In the genomic region with DNA sequence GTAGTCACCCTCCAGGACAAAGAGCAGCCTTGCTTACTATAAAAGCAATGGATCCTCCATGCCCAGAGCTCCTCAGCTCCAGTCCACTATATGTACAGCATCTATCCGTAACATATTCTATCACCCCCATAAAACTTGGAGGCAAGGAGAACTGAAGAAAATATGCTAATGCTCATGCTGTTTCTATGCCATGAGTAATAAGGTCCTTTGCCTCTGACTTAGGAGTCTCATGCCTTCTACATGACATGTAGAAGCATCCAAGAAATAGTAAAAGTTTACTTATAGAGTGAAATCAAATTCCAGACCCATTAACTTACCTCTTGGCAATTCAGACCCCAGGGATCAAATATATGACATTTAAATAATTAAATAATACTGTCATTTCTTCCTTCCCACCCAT, we compare ENCODE assay signal across 18 cellular contexts. TPM values are rescaled to one million over a fixed set of nuclear protein-coding genes. Genes with fewer than 3 reads are reported as not detected.
DNase-seq lines count a peak whose midpoint lies in the region; ATAC-seq and TF ChIP-seq lines count a peak whose summit lies in the region.
"Had no signal": no experiment of that assay in that cellular context is flagged by ENCODE, and none has a peak within 500 bp of the region (broad histone marks: within the 10 kb centered on the region; RNA-seq: fewer than 3 reads in every experiment).

No MANE protein-coding gene starts in this region.

- peak; percentile 71 for ATAC-seq in IMR-90 (ENCODE audit: low read depth)
- no peak for ATAC-seq in stimulated activated memory B cell treated with anti-CD40 and anti-IgM and Interleukin-4, amounts not matched to agents 10 μg/mL and 1 μg/mL and 100 μg/mL, for 72 hours
- no peak for ATAC-seq in heart right ventricle
- ATAC-seq: A549, HCT116 had no signal

- H3K27ac ChIP-seq in IMR-90 (ENCODE audit: insufficient read depth, low read length) (no peak overlapping the region), heart right ventricle (no peak overlapping the region)
- H3K27ac ChIP-seq: A549, C4-2B, HL-60, PC-9 had no signal

- dilution Hi-C loops in IMR-90 (cut with HindIII; ENCODE audit: low sequenced_read_pairs, unreplicated experiment) = no loop called here

- no peaks in the 10 kb centered on the region for H3K36me3 ChIP-seq in IMR-90 (ENCODE audit: control insufficient read depth, insufficient read depth, low read length)
- no peaks in the 10 kb centered on the region for H3K36me3 ChIP-seq in heart right ventricle
- H3K36me3 ChIP-seq: SJSA1 had no signal

- H2AFZ ChIP-seq in IMR-90 (replicated peaks; ENCODE audit: low read length, poor library complexity) = peak overlapping the region; percentile 18
- H2AFZ ChIP-seq: PC-9 had no signal

- H3K14ac ChIP-seq in IMR-90 (replicated peaks; ENCODE audit: low read depth, low read length) = peak overlapping the region; percentile 55

- no peak overlapping the region for H3K9ac ChIP-seq in IMR-90 (ENCODE audit: low read depth, low read length)

- H3K4me3 Mint-ChIP-seq in nephron progenitor cell = no peak overlapping the region
- no peak overlapping the region for H3K4me3 Mint-ChIP-seq in stimulated activated memory B cell treated with anti-CD40 and anti-IgM and Interleukin-4, amounts not matched to agents 10 μg/mL and 1 μg/mL and 100 μg/mL, for 72 hours
- H3K4me3 Mint-ChIP-seq in activated naive CD4-positive, alpha-beta T cell treated with anti-CD3 and anti-CD28 coated beads, Interleukin-2, amount 10 ng/mL, durations not matched to agents 7 days and 5 days = no peak overlapping the region

- peak overlapping the region; percentile 33 for H2BK120ac ChIP-seq in IMR-90 (ENCODE audit: low read depth, low read length)

- intact Hi-C loops in IMR-90 (cut with micrococcal nuclease) (no loop called here), heart right ventricle (cut with DNase I) (no loop called here)

- H3K4me2 ChIP-seq in IMR-90 (ENCODE audit: low read depth, low read length) = peak overlapping the region; percentile 5; the same call in 1 of the 2 replicates
- H3K4me2 ChIP-seq: A549, PC-9 had no signal

- 0 out of 2 replicates have a peak overlapping the region, but pooled peaks have one; percentile 37 for H4K91ac ChIP-seq in IMR-90 (ENCODE audit: insufficient read depth, low read depth, low read length)

- H3K4me3 ChIP-seq in IMR-90 (ENCODE audit: insufficient read depth, low read depth, low read length) = no peak overlapping the region
- no peak overlapping the region for H3K4me3 ChIP-seq in epithelial cell of esophagus (ENCODE audit: low read length)
- H3K4me3 ChIP-seq in heart right ventricle = no peak overlapping the region
- H3K4me3 ChIP-seq: A549, PC-9, SJSA1 had no signal

- peaks cover 13% of the 10 kb centered on the region; the same call in 1 of the 2 replicates for H4K20me1 ChIP-seq in IMR-90 (ENCODE audit: insufficient read depth, low read length)

- H2AK5ac ChIP-seq in IMR-90 (ENCODE audit: low read depth, low read length) = peak overlapping the region; percentile 20; the same call in 1 of the 2 replicates

- H3K4ac ChIP-seq in IMR-90 (ENCODE audit: low read depth, low read length) = peak overlapping the region; percentile 6; the same call in 1 of the 2 replicates

- no CpG with 5 or more reads among the region's 1 CpG for WGBS in IMR-90 (ENCODE audit: extremely low coverage in 2 of 2, insufficient read length in 1 of 2), 2 experiments
- WGBS in heart right ventricle, 2 donors = 96% methylated on average over 1 of the region's 1 CpG

- no peaks in the 10 kb centered on the region for H3K27me3 Mint-ChIP-seq in nephron progenitor cell (ENCODE audit: low read depth, poor library complexity)
- H3K27me3 Mint-ChIP-seq in stimulated activated memory B cell treated with anti-CD40 and anti-IgM and Interleukin-4, amounts not matched to agents 10 μg/mL and 1 μg/mL and 100 μg/mL, for 72 hours = no peaks in the 10 kb centered on the region
- H3K27me3 Mint-ChIP-seq in activated naive CD4-positive, alpha-beta T cell treated with anti-CD3 and anti-CD28 coated beads, Interleukin-2, amount 10 ng/mL, durations not matched to agents 7 days and 5 days = no peaks in the 10 kb centered on the region

- peak overlapping the region; percentile 13; the same call in 1 of the 3 replicates for H2BK15ac ChIP-seq in IMR-90 (ENCODE audit: low read depth, low read length)

- TF ChIP-seq POLR2A in IMR-90 (IDR thresholded peaks at IDR 0.05; ENCODE audit: low read depth, low read length) = no peak

- H4K8ac ChIP-seq in IMR-90 (ENCODE audit: low read depth in 2 of 2, low read length in 2 of 2) = peak overlapping the region in 1 of 2 experiments; percentile 31; a peak in 1 of 4 replicates

- peaks cover 2 to 29% of the 10 kb centered on the region in 2 experiments; a peak in 3 of 4 replicates for H3K79me1 ChIP-seq in IMR-90 (ENCODE audit: low read depth in 1 of 2, low read length in 2 of 2)

- peaks cover 37% of the 10 kb centered on the region for H3K36me3 Mint-ChIP-seq in nephron progenitor cell (ENCODE audit: low read depth)
- peaks cover 19% of the 10 kb centered on the region for H3K36me3 Mint-ChIP-seq in stimulated activated memory B cell treated with anti-CD40 and anti-IgM and Interleukin-4, amounts not matched to agents 10 μg/mL and 1 μg/mL and 100 μg/mL, for 72 hours
- peaks cover 11% of the 10 kb centered on the region for H3K36me3 Mint-ChIP-seq in activated naive CD4-positive, alpha-beta T cell treated with anti-CD3 and anti-CD28 coated beads, Interleukin-2, amount 10 ng/mL, durations not matched to agents 7 days and 5 days

- H3K27ac Mint-ChIP-seq in nephron progenitor cell = peak overlapping the region; percentile 61
- no peak overlapping the region for H3K27ac Mint-ChIP-seq in stimulated activated memory B cell treated with anti-CD40 and anti-IgM and Interleukin-4, amounts not matched to agents 10 μg/mL and 1 μg/mL and 100 μg/mL, for 72 hours
- H3K27ac Mint-ChIP-seq in activated naive CD4-positive, alpha-beta T cell treated with anti-CD3 and anti-CD28 coated beads, Interleukin-2, amount 10 ng/mL, durations not matched to agents 7 days and 5 days = no peak overlapping the region

- H3K9me3 ChIP-seq in IMR-90 (ENCODE audit: control insufficient read depth, insufficient read depth, low read length) (no peaks in the 10 kb centered on the region), heart right ventricle (no peaks in the 10 kb centered on the region)
- H3K9me3 ChIP-seq: A549, SJSA1 had no signal

- H3K4me1 Mint-ChIP-seq in nephron progenitor cell = peaks cover 34% of the 10 kb centered on the region
- peaks cover 51% of the 10 kb centered on the region for H3K4me1 Mint-ChIP-seq in stimulated activated memory B cell treated with anti-CD40 and anti-IgM and Interleukin-4, amounts not matched to agents 10 μg/mL and 1 μg/mL and 100 μg/mL, for 72 hours
- peaks cover 22% of the 10 kb centered on the region for H3K4me1 Mint-ChIP-seq in activated naive CD4-positive, alpha-beta T cell treated with anti-CD3 and anti-CD28 coated beads, Interleukin-2, amount 10 ng/mL, durations not matched to agents 7 days and 5 days

- H2BK5ac ChIP-seq in IMR-90 (ENCODE audit: low read depth, low read length, poor library complexity, severe bottlenecking) = peak overlapping the region; percentile 11

- DNase-seq in EH (ENCODE audit: low read depth) (peak; percentile 54), IMR-90 (peak; percentile 72), epithelial cell of esophagus (ENCODE audit: low read depth) (peak; percentile 1), nephron progenitor cell (no peak), GM19240 (ENCODE audit: insufficient read length, low spot score) (no peak), heart right ventricle (no peak)
- DNase-seq in activated naive CD4-positive, alpha-beta T cell treated with anti-CD3 and anti-CD28 coated beads, Interleukin-2, amount 10 ng/mL, durations not matched to agents 7 days and 5 days = no peak
- DNase-seq: NCI-H1436, NCI-H2029 treated with DMSO at 0.1 percent for 48 hours, NCI-H510A, NCI-H82, PC-9 had no signal

- no TSS peak for BruUV-seq in IMR-90 (replicated peaks; lab: Mats Ljungman, UMichigan)

- in situ Hi-C loops in IMR-90 (cut with MboI; ENCODE audit: low sequenced_read_pairs) = no loop called here

- H3K9me1 ChIP-seq in IMR-90 (ENCODE audit: insufficient read depth, low read length) = peaks cover 6% of the 10 kb centered on the region

- peak overlapping the region; percentile 69; the same call in 1 of the 2 replicates for H2BK20ac ChIP-seq in IMR-90 (ENCODE audit: low read depth, low read length)

- H3K23ac ChIP-seq in IMR-90 (ENCODE audit: low read depth, low read length) = peak overlapping the region; percentile 68; the same call in 1 of the 2 replicates

- CTCF ChIA-PET in IMR-90 (lab: Yijun Ruan, JAX) = no interaction called here
- CTCF ChIA-PET in activated naive CD4-positive, alpha-beta T cell treated with anti-CD3 and anti-CD28 coated beads, Interleukin-2, amount 10 ng/mL, durations not matched to agents 7 days and 5 days (lab: Charles Lee) = no interaction called here

- H3K56ac ChIP-seq in IMR-90 (ENCODE audit: extremely low read depth, insufficient read depth, low read length) = no peak overlapping the region

- peaks cover 9% of the 10 kb centered on the region for H3K4me1 ChIP-seq in IMR-90 (ENCODE audit: control insufficient read depth, insufficient read depth, low read length)
- peaks cover 0 to 71% (median 38%) of the 10 kb centered on the region in 9 donors for H3K4me1 ChIP-seq in heart right ventricle
- H3K4me1 ChIP-seq: A549 had no signal

- no peak overlapping the region for H2AK9ac ChIP-seq in IMR-90 (replicated peaks; ENCODE audit: low read depth, low read length, poor library complexity)

- H3K27me3 ChIP-seq in IMR-90 (ENCODE audit: control insufficient read depth, insufficient read depth, low read length) (no peaks in the 10 kb centered on the region), heart right ventricle (no peaks in the 10 kb centered on the region)

- H3K9me3 Mint-ChIP-seq in nephron progenitor cell = peaks cover 13% of the 10 kb centered on the region
- H3K9me3 Mint-ChIP-seq in stimulated activated memory B cell treated with anti-CD40 and anti-IgM and Interleukin-4, amounts not matched to agents 10 μg/mL and 1 μg/mL and 100 μg/mL, for 72 hours = peaks cover 2% of the 10 kb centered on the region
- no peaks in the 10 kb centered on the region for H3K9me3 Mint-ChIP-seq in activated naive CD4-positive, alpha-beta T cell treated with anti-CD3 and anti-CD28 coated beads, Interleukin-2, amount 10 ng/mL, durations not matched to agents 7 days and 5 days

- H4K5ac ChIP-seq in IMR-90 (ENCODE audit: low read depth, low read length) = no peak overlapping the region

- TF ChIP-seq CTCF in IMR-90 (conservative IDR thresholded peaks at IDR 0.05; ENCODE audit: low read depth, low read length) (no peak), epithelial cell of esophagus (IDR thresholded peaks at IDR 0.05; ENCODE audit: insufficient read depth, low read depth, low read length, missing control alignments) (no peak), nephron progenitor cell (IDR thresholded peaks at IDR 0.05) (no peak), heart right ventricle (IDR thresholded peaks at IDR 0.05) (no peak)

- no peak for TF ChIP-seq RAD21 in IMR-90 (IDR thresholded peaks at IDR 0.05; ENCODE audit: low read length)

- POLR2A ChIA-PET in IMR-90 (lab: Charles Lee; ENCODE audit: unreplicated experiment) = no interaction called here

- peak overlapping the region; percentile 56; the same call in 1 of the 2 replicates for H3K18ac ChIP-seq in IMR-90 (ENCODE audit: low read depth, low read length)

RNA-seq across cellular contexts. Expression of a gene that starts 33.7 kb away (rescaled TPM):
- total RNA-seq in IMR-90 (2012; rRNA removed) = 33.6 and 42.7 TPM in 2 replicates
- polyA plus RNA-seq in IMR-90 (2012; rRNA removed) = 35.0 and 38.4 TPM in 2 replicates
- polyA plus RNA-seq in IMR-90 (2012; cell fraction: cytosol; rRNA removed) = 14.1 and 16.7 TPM in 2 replicates
- polyA plus RNA-seq in IMR-90 (2012; cell fraction: nucleus; rRNA removed; ENCODE audit: low replicate concordance) = 15.5 and 49.1 TPM in 2 replicates
- 10 to 100 TPM; 30.0 to 85.9 (median 56.2) TPM for total RNA-seq in heart right ventricle
- 10 to 100 TPM; 24.2 to 49.6 TPM for polyA plus RNA-seq in heart right ventricle

Comparison
In these comparisons a context has a peak if more than half of its experiments do, and no peak if none do; other contexts are left out.
1. DNase-seq: peak in EH (single experiment), IMR-90 (single experiment) and epithelial cell of esophagus (single experiment); none in nephron progenitor cell (single experiment), GM19240 (single experiment), heart right ventricle (0 of 2) and activated naive CD4-positive, alpha-beta T cell treated with anti-CD3 and anti-CD28 coated beads, Interleukin-2, amount 10 ng/mL, durations not matched to agents 7 days and 5 days (single experiment).